ENCODE assay signal across 8 cellular contexts in the genomic region with DNA sequence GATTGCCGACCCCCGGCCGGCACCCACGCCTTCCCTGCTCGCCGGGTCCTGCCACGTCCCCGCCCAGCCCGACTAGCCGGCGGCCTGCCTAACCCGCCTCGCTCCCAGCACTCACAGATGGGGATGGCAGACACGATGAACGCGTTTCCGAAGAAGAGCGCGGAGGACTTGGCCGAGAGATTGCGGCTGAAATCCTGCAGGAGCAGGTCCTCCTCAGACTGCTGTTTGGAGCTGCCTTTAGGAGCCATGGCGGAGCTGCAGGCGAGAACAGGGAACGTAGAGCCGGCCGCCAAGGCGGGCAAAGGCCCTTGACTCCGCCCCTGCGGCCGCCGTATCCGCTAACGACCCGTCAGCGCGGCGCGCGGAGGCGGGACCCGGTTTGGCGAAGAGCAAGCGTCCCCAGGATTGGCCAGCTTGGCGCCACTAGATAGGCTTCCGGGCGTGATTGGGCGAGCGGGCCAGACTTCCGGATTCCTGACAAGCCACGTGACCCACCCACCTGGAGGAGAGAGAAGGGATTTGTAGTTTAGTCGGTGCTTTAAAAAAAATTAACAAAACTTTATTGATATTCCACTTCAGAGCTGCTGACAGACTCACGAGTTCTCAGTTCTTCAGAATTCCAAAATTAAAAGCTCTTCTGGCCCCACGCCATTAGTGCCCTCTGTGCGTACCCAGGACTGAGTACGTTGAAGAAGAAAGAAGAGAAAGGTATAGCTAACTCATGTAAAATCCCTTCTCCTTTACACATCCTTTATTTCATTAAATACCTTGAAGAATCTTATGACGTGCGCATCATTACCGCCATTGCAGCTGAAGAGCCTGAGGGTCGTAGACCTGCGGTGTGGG. TPM values are rescaled to one million over a fixed set of nuclear protein-coding genes. Genes with fewer than 3 reads are reported as not detected.
A peak's percentile ranks its signal among the peaks of the same experiment; 100 is the strongest.
DNase-seq lines count a peak whose midpoint lies in the region; ATAC-seq and TF ChIP-seq lines count a peak whose summit lies in the region.

TSS of gene SSR3 (minus strand) at position 276 of the 846 bp plus-strand sequence. CDS start at position 248, 28 bp downstream.

- H3K4me3 Mint-ChIP-seq in T-helper 1 cell treated with Interleukin-12 subunit alpha and Interleukin-12 subunit beta and Interleukin-4 antibody, amounts not matched to agents 30 μg/mL and 1 μg/mL, for 36 hours, result peak within 1 kb of the TSS; percentile 94

- intact Hi-C loops in heart right ventricle (cut with DNase I), result loop anchor here in 8 of 10 donors (1.0 to 10.0 kb wide), 11 partner anchors 47 to 590 kb away; partner anchors contain the start of gene TIPARP (in 6 of the 8)
- intact Hi-C loops in posterior cingulate gyrus (cut with DNase I), result loop anchor here (2.0 to 5.0 kb wide), 3 partner anchors 120 to 527 kb away; partner anchors contain the start of gene TIPARP

- 2 to 4% methylated on average over 57 to 60 of the region's 60 CpGs for WGBS in heart right ventricle, 2 donors
- WGBS in upper lobe of left lung, 2 donors, result 3 to 8% methylated on average over 26 to 49 of the region's 60 CpGs

- no peaks in the 10 kb centered on the region for H3K27me3 ChIP-seq in heart right ventricle
- H3K27me3 ChIP-seq in upper lobe of left lung, result no peaks in the 10 kb centered on the region

- no peaks in the 10 kb centered on the region for H3K9me3 ChIP-seq in heart right ventricle
- no peaks in the 10 kb centered on the region for H3K9me3 ChIP-seq in upper lobe of left lung

- H3K27ac ChIP-seq in heart right ventricle (peak within 1 kb of the TSS; percentile 76 to 97 (median 92)), upper lobe of left lung (peak within 1 kb of the TSS; percentile 84 to 93 (median 88))

- H3K27me3 Mint-ChIP-seq in T-helper 1 cell treated with Interleukin-12 subunit alpha and Interleukin-12 subunit beta and Interleukin-4 antibody, amounts not matched to agents 30 μg/mL and 1 μg/mL, for 36 hours (ENCODE audit: low read depth), result peaks cover 5% of the 10 kb centered on the region

- DNase-seq in GM13977 (ENCODE audit: low spot score) (peak; percentile 91), NCI-H1694 (lab: John Stamatoyannopoulos, UW) (peak; percentile 97), amniotic stem cell (lab: John Stamatoyannopoulos, UW) (peak; percentile 99), heart right ventricle (peak; percentile 99), posterior cingulate gyrus (peak; percentile 98 to 100 (median 99)), upper lobe of left lung (peak; percentile 99 to 100)

- in situ Hi-C loops in GM13977 (cut with MboI; ENCODE audit: low pct_unique_long_range_greater_than_20kb, low sequenced_read_pairs, unreplicated experiment), result loop anchor here (10.0 kb wide), 1 partner anchor 110 kb away; no protein-coding TSS in a partner anchor

- peaks cover 0 to 64% (median 45%) of the 10 kb centered on the region in 9 donors for H3K4me1 ChIP-seq in heart right ventricle
- peaks cover 12 to 40% (median 29%) of the 10 kb centered on the region in 4 donors for H3K4me1 ChIP-seq in upper lobe of left lung

- H3K27ac Mint-ChIP-seq in T-helper 1 cell treated with Interleukin-12 subunit alpha and Interleukin-12 subunit beta and Interleukin-4 antibody, amounts not matched to agents 30 μg/mL and 1 μg/mL, for 36 hours, result peak within 1 kb of the TSS; percentile 91

- peaks cover 47% of the 10 kb centered on the region for H3K4me1 Mint-ChIP-seq in T-helper 1 cell treated with Interleukin-12 subunit alpha and Interleukin-12 subunit beta and Interleukin-4 antibody, amounts not matched to agents 30 μg/mL and 1 μg/mL, for 36 hours (ENCODE audit: low read depth)

- TF ChIP-seq POLR2A in upper lobe of left lung (IDR thresholded peaks at IDR 0.05), result peak in 3 of 4 donors; percentile 66 to 95 (median 92)

- H3K36me3 ChIP-seq in heart right ventricle (peaks cover 0 to 34% (median 6%) of the 10 kb centered on the region in 9 donors), upper lobe of left lung (peaks cover 0 to 24% (median 0%) of the 10 kb centered on the region in 4 donors)

- no peak for TF ChIP-seq EP300 in upper lobe of left lung (IDR thresholded peaks at IDR 0.05)

- no peak for TF ChIP-seq CTCF in GM13977 (IDR thresholded peaks at IDR 0.05; ENCODE audit: extremely low read depth, insufficient read depth, missing control alignments)
- TF ChIP-seq CTCF in heart right ventricle (IDR thresholded peaks at IDR 0.05), result peak in 5 of 9 donors; percentile 11 to 41 (median 25)
- TF ChIP-seq CTCF in upper lobe of left lung (IDR thresholded peaks at IDR 0.05), result peak in 5 of 6 experiments; percentile 49 to 86 (median 76)

- ATAC-seq in HG02884 (IDR thresholded peaks at IDR 0.05; ENCODE audit: unreplicated experiment) (peak; percentile 98), heart right ventricle (peak; percentile 99 to 100 (median 100)), upper lobe of left lung (ENCODE audit: low FRiP score in 2 of 2) (peak; percentile 100)

- H3K36me3 Mint-ChIP-seq in T-helper 1 cell treated with Interleukin-12 subunit alpha and Interleukin-12 subunit beta and Interleukin-4 antibody, amounts not matched to agents 30 μg/mL and 1 μg/mL, for 36 hours (ENCODE audit: low read depth), result peaks cover 32% of the 10 kb centered on the region

- H3K9me3 Mint-ChIP-seq in T-helper 1 cell treated with Interleukin-12 subunit alpha and Interleukin-12 subunit beta and Interleukin-4 antibody, amounts not matched to agents 30 μg/mL and 1 μg/mL, for 36 hours, result no peaks in the 10 kb centered on the region

- H3K4me3 ChIP-seq in heart right ventricle (peak within 1 kb of the TSS; percentile 63 to 96 (median 80)), upper lobe of left lung (peak within 1 kb of the TSS; percentile 78 to 98 (median 82))

RNA-seq across cellular contexts. Expression of gene SSR3, which starts in this region (rescaled TPM):
- 100 to 1,000 TPM; 172 to 256 (median 216) TPM for total RNA-seq in heart right ventricle
- 100 to 1,000 TPM in 1 of 2 donors, 10 to 100 TPM in 1; 75.8 to 602 TPM for polyA plus RNA-seq in heart right ventricle
- total RNA-seq in upper lobe of left lung, result 100 to 1,000 TPM in 4 of 6 donors, 10 to 100 TPM in 2; 25.1 to 178 (median 132) TPM

Comparison
In these comparisons a context has a peak if more than half of its experiments do, and no peak if none do; other contexts are left out.
1. Peak in every context shown above with its lines: DNase-seq, ATAC-seq, H3K4me3 ChIP-seq and H3K27ac ChIP-seq.